ENCODE assay signal across 8 cellular contexts in genomic region chr5:14675309-14675708, GRCh38. TPM values are rescaled to one million over a fixed set of nuclear protein-coding genes. Genes with fewer than 3 reads are reported as not detected.
DNase-seq lines count a peak whose midpoint lies in the region; ATAC-seq, FAIRE-seq and TF ChIP-seq lines count a peak whose summit lies in the region.

No MANE protein-coding gene starts in this region.

- peak; percentile 3 for ATAC-seq in GM21786 (IDR thresholded peaks at IDR 0.05; ENCODE audit: unreplicated experiment)
- peak; percentile 69 for ATAC-seq in activated T-helper 17 cell treated with anti-CD3 and anti-CD28 coated beads, Interleukin-2, amount 50 U/mL, for 72 hours (replicated peaks)

- DNase-seq in urothelium cell line (ENCODE audit: low spot score), result no peak
- DNase-seq in HUDEP-2 (lab: John Stamatoyannopoulos, UW; ENCODE audit: unreplicated experiment in 76 of 76), result no peak
- no peak for DNase-seq in ecto neural progenitor cell (ENCODE audit: low spot score)
- DNase-seq in COR-L47 (lab: John Stamatoyannopoulos, UW), result no peak

- H3K9me3 Mint-ChIP-seq in activated T-helper 17 cell treated with anti-CD3 and anti-CD28 coated beads, Interleukin-2, amount 50 U/mL, for 72 hours, result no peaks in the 10 kb centered on the region

- H3K4me3 Mint-ChIP-seq in activated T-helper 17 cell treated with anti-CD3 and anti-CD28 coated beads, Interleukin-2, amount 50 U/mL, for 72 hours, result peak overlapping the region; percentile 95

- peaks cover 95% of the 10 kb centered on the region for H3K36me3 Mint-ChIP-seq in activated T-helper 17 cell treated with anti-CD3 and anti-CD28 coated beads, Interleukin-2, amount 50 U/mL, for 72 hours (ENCODE audit: low read depth)

- no peak for FAIRE-seq in urothelium cell line (lab: Jason Lieb, UNC)

- peak overlapping the region; percentile 76 for H3K27ac ChIP-seq in neutrophil

- TF ChIP-seq CTCF in GM12875 (IDR thresholded peaks at IDR 0.05; ENCODE audit: borderline replicate concordance, insufficient read depth, low read depth, low read length), result no peak
- TF ChIP-seq CTCF in neutrophil (IDR thresholded peaks at IDR 0.05), result no peak

- no peaks in the 10 kb centered on the region for H3K27me3 Mint-ChIP-seq in activated T-helper 17 cell treated with anti-CD3 and anti-CD28 coated beads, Interleukin-2, amount 50 U/mL, for 72 hours

- peak overlapping the region; percentile 97 for H3K27ac Mint-ChIP-seq in activated T-helper 17 cell treated with anti-CD3 and anti-CD28 coated beads, Interleukin-2, amount 50 U/mL, for 72 hours

- H3K4me1 Mint-ChIP-seq in activated T-helper 17 cell treated with anti-CD3 and anti-CD28 coated beads, Interleukin-2, amount 50 U/mL, for 72 hours, result peaks cover 64% of the 10 kb centered on the region

- H3K4me1 ChIP-seq in neutrophil (ENCODE audit: control insufficient read depth in 1 of 2, insufficient read depth in 1 of 2, low read depth in 1 of 2, low read length in 1 of 2), result peaks cover 24 to 37% of the 10 kb centered on the region in 2 experiments

- H3K36me3 ChIP-seq in neutrophil, result peaks cover 21% of the 10 kb centered on the region

- no peaks in the 10 kb centered on the region for H3K27me3 ChIP-seq in neutrophil

- no peaks in the 10 kb centered on the region for H3K9me3 ChIP-seq in neutrophil

- H3K4me3 ChIP-seq in GM12875 (ENCODE audit: low read depth, low read length) (peak overlapping the region; percentile 15), neutrophil (ENCODE audit: low read depth in 1 of 2, low read length in 1 of 2) (no peak overlapping the region)

RNA-seq across cellular contexts. Expression of gene OTULIN, which starts 10.8 kb away (rescaled TPM):
- total RNA-seq in activated T-helper 17 cell treated with anti-CD3 and anti-CD28 coated beads, Interleukin-2, amount 50 U/mL, for 72 hours, result 10 to 100 TPM; 67.2 to 73.9 TPM
